In genomic region chr5:136249678-136250266, GRCh38 we compare ENCODE assay signal across 8 cellular contexts. TPM values are rescaled to one million over a fixed set of nuclear protein-coding genes. Genes with fewer than 3 reads are reported as not detected.
DNase-seq lines count a peak whose midpoint lies in the region; ATAC-seq and TF ChIP-seq lines count a peak whose summit lies in the region.

No MANE protein-coding gene starts in this region.

- no peak overlapping the region for H3K4me3 Mint-ChIP-seq in CD8-positive, alpha-beta memory T cell

- H3K9me3 ChIP-seq in testis, result no peaks in the 10 kb centered on the region
- no peaks in the 10 kb centered on the region for H3K9me3 ChIP-seq in CD8-positive, alpha-beta memory T cell (ENCODE audit: low read length)

- no peaks in the 10 kb centered on the region for H3K4me1 Mint-ChIP-seq in CD8-positive, alpha-beta memory T cell

- CTCF ChIA-PET in CD8-positive, alpha-beta memory T cell (lab: Charles Lee), result interaction anchor here (0.7 to 3.8 kb wide), 4 partner anchors 14 to 520 kb away, joined by 3 to 19 read pairs (median 4); no protein-coding TSS in a partner anchor

- POLR2A ChIA-PET in CD8-positive, alpha-beta memory T cell (lab: Charles Lee), result no interaction called here

- intact Hi-C loops in testis (cut with DNase I; ENCODE audit: low total_unique reads), result no loop called here

- no peak overlapping the region for H3K27ac Mint-ChIP-seq in CD8-positive, alpha-beta memory T cell

- H3K27ac ChIP-seq in brain microvascular endothelial cell (no peak overlapping the region), testis (no peak overlapping the region)
- H3K27ac ChIP-seq in CD8-positive, alpha-beta memory T cell (ENCODE audit: low read depth, low read length), result no peak overlapping the region

- no peaks in the 10 kb centered on the region for H3K9me3 Mint-ChIP-seq in CD8-positive, alpha-beta memory T cell

- H3K4me1 ChIP-seq in testis, result no peaks in the 10 kb centered on the region
- H3K4me1 ChIP-seq in CD8-positive, alpha-beta memory T cell (ENCODE audit: insufficient read depth, low read length), result no peaks in the 10 kb centered on the region

- TF ChIP-seq CTCF in brain microvascular endothelial cell (IDR thresholded peaks at IDR 0.05; ENCODE audit: low read depth, low read length, missing control alignments) (peak; percentile 99), testis (IDR thresholded peaks at IDR 0.05) (peak; percentile 38 to 68 (median 47))

- WGBS in testis, 2 donors, result 8 to 18% methylated on average over 5 of the region's 5 CpGs

- H3K36me3 ChIP-seq in brain microvascular endothelial cell (replicated peaks), result no peaks in the 10 kb centered on the region
- no peaks in the 10 kb centered on the region for H3K36me3 ChIP-seq in testis (ENCODE audit: low read depth, missing control alignments)
- no peaks in the 10 kb centered on the region for H3K36me3 ChIP-seq in CD8-positive, alpha-beta memory T cell (ENCODE audit: insufficient read depth, low read length)

- in situ Hi-C loops in brain microvascular endothelial cell (cut with HindIII; ENCODE audit: low pct_ligation_motif_present, low sequenced_read_pairs), result no loop called here

- H3K4me3 ChIP-seq in brain microvascular endothelial cell (ENCODE audit: low read depth, low read length) (no peak overlapping the region), testis (no peak overlapping the region)
- H3K4me3 ChIP-seq in CD8-positive, alpha-beta memory T cell (ENCODE audit: low read length), result no peak overlapping the region

- no peak for TF ChIP-seq POLR2A in testis (IDR thresholded peaks at IDR 0.05)

- peak; percentile 54 for ATAC-seq in HG02798 (IDR thresholded peaks at IDR 0.05; ENCODE audit: poor library complexity, unreplicated experiment)

- no peaks in the 10 kb centered on the region for H3K36me3 Mint-ChIP-seq in CD8-positive, alpha-beta memory T cell

- peaks cover 0 to 6% of the 10 kb centered on the region in 2 donors for H3K27me3 Mint-ChIP-seq in CD8-positive, alpha-beta memory T cell

- DNase-seq in EL (peak; percentile 62), NCI-H526 (lab: John Stamatoyannopoulos, UW) (peak; percentile 1 to 75), brain microvascular endothelial cell (peak; percentile 65), iris pigment epithelial cell (ENCODE audit: low read depth) (peak; percentile 79), testis (peak; percentile 78), T-helper 1 cell (no peak)
- DNase-seq in CD8-positive, alpha-beta memory T cell, result no peak

- H3K27me3 ChIP-seq in brain microvascular endothelial cell (replicated peaks), result peaks cover 4% of the 10 kb centered on the region
- H3K27me3 ChIP-seq in testis, result no peaks in the 10 kb centered on the region
- no peaks in the 10 kb centered on the region for H3K27me3 ChIP-seq in CD8-positive, alpha-beta memory T cell (ENCODE audit: insufficient read depth, low read length, poor library complexity, severe bottlenecking)

RNA-seq across cellular contexts. Expression of gene SMIM32, which starts 56.8 kb away (rescaled TPM):
- under 1 TPM in 1 of 2 donors, not detected in 1; 0.50 TPM for total RNA-seq in testis
- polyA plus RNA-seq in testis (ENCODE audit: insufficient read depth, low read depth, low replicate concordance), result not detected
- total RNA-seq in CD8-positive, alpha-beta memory T cell, result not detected
- polyA plus RNA-seq in CD8-positive, alpha-beta memory T cell, result not detected

Comparison
In these comparisons a context has a peak if more than half of its experiments do, and no peak if none do; other contexts are left out.
1. DNase-seq: peak in EL (single experiment), NCI-H526 (2 of 2), brain microvascular endothelial cell (single experiment), iris pigment epithelial cell (single experiment) and testis (single experiment); none in CD8-positive, alpha-beta memory T cell (0 of 5) and T-helper 1 cell (0 of 5).